In genomic region chr2:50831666-50832065, GRCh38 we compare ENCODE assay signal across 20 cellular contexts.
"Had no signal": no experiment of that assay in that cellular context is flagged by ENCODE, and none has a peak within 500 bp of the region (broad histone marks: within the 10 kb centered on the region; RNA-seq: fewer than 3 reads in every experiment).

No MANE protein-coding gene starts in this region.

- H3K36me3 ChIP-seq: adrenal gland, breast epithelium, lower lobe of right lung, stomach, transverse colon had no signal

- H3K27me3 Mint-ChIP-seq: activated naive CD8-positive, alpha-beta T cell; naive thymus-derived CD4-positive, alpha-beta T cell; stimulated activated memory B cell treated with anti-CD40 and anti-IgM and Interleukin-4, amounts not matched to agents 10 μg/mL and 1 μg/mL and 100 μg/mL, for 72 hours had no signal

- H3K4me1 Mint-ChIP-seq: naive thymus-derived CD4-positive, alpha-beta T cell; stimulated activated memory B cell treated with anti-CD40 and anti-IgM and Interleukin-4, amounts not matched to agents 10 μg/mL and 1 μg/mL and 100 μg/mL, for 72 hours had no signal

- DNase-seq: activated CD4-positive, alpha-beta T cell treated with anti-CD3 and anti-CD28 coated beads, Interleukin-2, amount 50 U/mL, for 1 hour; activated CD4-positive, CD25-positive, alpha-beta regulatory T cell treated with anti-CD3 and anti-CD28 coated beads, Interleukin-2, amount 50 U/mL, for 72 hours; activated T-cell treated with anti-CD3 and anti-CD28 coated beads, Interleukin-2, amount 50 U/mL, for 1 hour; adrenal gland; kidney; lower lobe of right lung; naive thymus-derived CD4-positive, alpha-beta T cell; small intestine; stimulated activated CD4-positive, alpha-beta T cell treated with anti-CD3 and anti-CD28 coated beads, Interleukin-2, amount 100 ng/mL, for 24 hours; stomach; transverse colon had no signal

- H3K27ac Mint-ChIP-seq: activated naive CD8-positive, alpha-beta T cell; naive thymus-derived CD4-positive, alpha-beta T cell; stimulated activated memory B cell treated with anti-CD40 and anti-IgM and Interleukin-4, amounts not matched to agents 10 μg/mL and 1 μg/mL and 100 μg/mL, for 72 hours had no signal

- H3K9ac ChIP-seq: parathyroid adenoma had no signal

- H3K4me1 ChIP-seq: adrenal gland, breast epithelium, lower lobe of right lung, parathyroid adenoma, stomach, transverse colon had no signal

- ATAC-seq: left lobe of liver; lower lobe of right lung; naive thymus-derived CD4-positive, alpha-beta T cell; sciatic nerve; stimulated activated memory B cell treated with anti-CD40 and anti-IgM and Interleukin-4, amounts not matched to agents 10 μg/mL and 1 μg/mL and 100 μg/mL, for 72 hours had no signal

- H3K9me3 Mint-ChIP-seq: stimulated activated memory B cell treated with anti-CD40 and anti-IgM and Interleukin-4, amounts not matched to agents 10 μg/mL and 1 μg/mL and 100 μg/mL, for 72 hours had no signal

- H3K4me3 Mint-ChIP-seq: activated naive CD8-positive, alpha-beta T cell; naive thymus-derived CD4-positive, alpha-beta T cell; stimulated activated memory B cell treated with anti-CD40 and anti-IgM and Interleukin-4, amounts not matched to agents 10 μg/mL and 1 μg/mL and 100 μg/mL, for 72 hours had no signal

- H3K27ac ChIP-seq: adrenal gland, breast epithelium, coronary artery, epithelial cell of prostate, lower lobe of right lung, parathyroid adenoma, stomach, transverse colon, VCaP had no signal

- H3K4me3 ChIP-seq: adrenal gland, breast epithelium, coronary artery, lower lobe of right lung, stomach, transverse colon had no signal

- H2AFZ ChIP-seq: parathyroid adenoma had no signal

- H3K36me3 Mint-ChIP-seq: activated naive CD8-positive, alpha-beta T cell; naive thymus-derived CD4-positive, alpha-beta T cell; stimulated activated memory B cell treated with anti-CD40 and anti-IgM and Interleukin-4, amounts not matched to agents 10 μg/mL and 1 μg/mL and 100 μg/mL, for 72 hours had no signal

- H3K9me3 ChIP-seq: adrenal gland, breast epithelium, lower lobe of right lung, transverse colon had no signal

- H3K27me3 ChIP-seq: adrenal gland, breast epithelium, stomach, transverse colon had no signal
